In genomic region chr2:180235506-180235905, GRCh38 we compare ENCODE assay signal across 2 cellular contexts.
DNase-seq lines count a peak whose midpoint lies in the region.
"Not testable (repeated sequence)": the region's sequence is repeated elsewhere in the genome, so short reads cannot be mapped to it uniquely, and the experiment has no call there.

No MANE protein-coding gene starts in this region.

- not testable (repeated sequence) for H2BK12ac ChIP-seq in mesenchymal stem cell (ENCODE audit: low read length in 2 of 2)

- H3K27ac ChIP-seq in SJCRH30, result peak overlapping the region; percentile 98
- H3K27ac ChIP-seq in mesenchymal stem cell (ENCODE audit: low read length, poor library complexity, severe bottlenecking), result not testable (repeated sequence)

- H3K9ac ChIP-seq in mesenchymal stem cell (ENCODE audit: low read length), result not testable (repeated sequence)

- not testable (repeated sequence) for H3K4ac ChIP-seq in mesenchymal stem cell (ENCODE audit: low read depth in 1 of 2, low read length in 2 of 2)

- H2BK5ac ChIP-seq in mesenchymal stem cell (ENCODE audit: low read depth, low read length, poor library complexity, severe bottlenecking), result not testable (repeated sequence)

- H4K91ac ChIP-seq in mesenchymal stem cell (ENCODE audit: low read length), result peak overlapping the region; percentile 15

- 98% methylated on average over 4 of the region's 4 CpGs for WGBS in mesenchymal stem cell

- peak overlapping the region; percentile 11 for H3K4me3 ChIP-seq in SJCRH30
- not testable (repeated sequence) for H3K4me3 ChIP-seq in mesenchymal stem cell (ENCODE audit: insufficient read depth in 1 of 2, low read depth in 1 of 2, low read length in 2 of 2)

- not testable (repeated sequence) for H2BK15ac ChIP-seq in mesenchymal stem cell (ENCODE audit: low read depth, poor library complexity, severe bottlenecking)

- DNase-seq in SJCRH30, result peak; percentile 58 to 81
- not testable (repeated sequence) for DNase-seq in mesenchymal stem cell

- H3K36me3 ChIP-seq in SJCRH30; mesenchymal stem cell (ENCODE audit: control insufficient read depth in 1 of 2, insufficient read depth in 2 of 2, low read depth in 1 of 2, low read length in 2 of 2): not testable (repeated sequence)

- not testable (repeated sequence) for H4K8ac ChIP-seq in mesenchymal stem cell (ENCODE audit: low read length)

- H3K9me3 ChIP-seq in SJCRH30 (replicated peaks), result peaks cover 16% of the 10 kb centered on the region
- not testable (repeated sequence) for H3K9me3 ChIP-seq in mesenchymal stem cell (ENCODE audit: control insufficient read depth, low read length)

- H2BK120ac ChIP-seq in mesenchymal stem cell (ENCODE audit: low read depth, low read length), result not testable (repeated sequence)

- not testable (repeated sequence) for H3K23ac ChIP-seq in mesenchymal stem cell (ENCODE audit: low read length in 2 of 2)

- H3K27me3 ChIP-seq in SJCRH30; mesenchymal stem cell (ENCODE audit: control insufficient read depth in 1 of 2, insufficient read depth in 1 of 2, low read length in 2 of 2): not testable (repeated sequence)

- H3K18ac ChIP-seq in mesenchymal stem cell (ENCODE audit: low read depth in 1 of 2, low read length in 2 of 2), result not testable (repeated sequence)

- peaks cover 26% of the 10 kb centered on the region for H3K4me1 ChIP-seq in SJCRH30
- H3K4me1 ChIP-seq in mesenchymal stem cell (ENCODE audit: control insufficient read depth, insufficient read depth, low read depth, low read length), result not testable (repeated sequence)

- not testable (repeated sequence) for H3K4me2 ChIP-seq in mesenchymal stem cell (ENCODE audit: low read length, poor library complexity, severe bottlenecking)

- not testable (repeated sequence) for H3K14ac ChIP-seq in mesenchymal stem cell (ENCODE audit: low read length in 2 of 2)

- H2AK5ac ChIP-seq in mesenchymal stem cell (ENCODE audit: low read length, severe bottlenecking), result not testable (repeated sequence)

- not testable (repeated sequence) for H2AFZ ChIP-seq in mesenchymal stem cell (ENCODE audit: low read depth, low read length)

- not testable (repeated sequence) for H3K79me1 ChIP-seq in mesenchymal stem cell (replicated peaks; ENCODE audit: low read length, poor library complexity, severe bottlenecking)
